ENCODE assay signal across 20 cellular contexts in genomic region chr7:124747072-124747471, GRCh38. TPM values are rescaled to one million over a fixed set of nuclear protein-coding genes. Genes with fewer than 3 reads are reported as not detected.
"Had no signal": no experiment of that assay in that cellular context is flagged by ENCODE, and none has a peak within 500 bp of the region (broad histone marks: within the 10 kb centered on the region; RNA-seq: fewer than 3 reads in every experiment).

No MANE protein-coding gene starts in this region.

- ATAC-seq: Panc1, PC-3, SK-N-SH treated with all-trans-retinoic acid at 6 μM for 48 hours had no signal

- DNase-seq: Kasumi-1, MM.1S, NCI-H1092 treated with DMSO at 0.1 percent for 48 hours, NCI-H1436, NCI-H187, NCI-H2029, NCI-H2081 treated with DMSO at 0.1 percent for 48 hours, NCI-H2171, NCI-H226, NCI-H446, NCI-H510A, NCI-H524 treated with DMSO at 0.1 percent for 48 hours, NCI-H774, PC-3, SHP77 had no signal

- H3K9ac ChIP-seq: KMS-11 had no signal

- H3K4me2 ChIP-seq: KMS-11 had no signal

- H3K27ac ChIP-seq: KMS-11, RWPE1 had no signal

RNA-seq across cellular contexts. Expression of gene GPR37, which starts 18.5 kb away (rescaled TPM):
- total RNA-seq: OCI-LY7 had no signal
